ENCODE assay signal across 25 cellular contexts in the genomic region with DNA sequence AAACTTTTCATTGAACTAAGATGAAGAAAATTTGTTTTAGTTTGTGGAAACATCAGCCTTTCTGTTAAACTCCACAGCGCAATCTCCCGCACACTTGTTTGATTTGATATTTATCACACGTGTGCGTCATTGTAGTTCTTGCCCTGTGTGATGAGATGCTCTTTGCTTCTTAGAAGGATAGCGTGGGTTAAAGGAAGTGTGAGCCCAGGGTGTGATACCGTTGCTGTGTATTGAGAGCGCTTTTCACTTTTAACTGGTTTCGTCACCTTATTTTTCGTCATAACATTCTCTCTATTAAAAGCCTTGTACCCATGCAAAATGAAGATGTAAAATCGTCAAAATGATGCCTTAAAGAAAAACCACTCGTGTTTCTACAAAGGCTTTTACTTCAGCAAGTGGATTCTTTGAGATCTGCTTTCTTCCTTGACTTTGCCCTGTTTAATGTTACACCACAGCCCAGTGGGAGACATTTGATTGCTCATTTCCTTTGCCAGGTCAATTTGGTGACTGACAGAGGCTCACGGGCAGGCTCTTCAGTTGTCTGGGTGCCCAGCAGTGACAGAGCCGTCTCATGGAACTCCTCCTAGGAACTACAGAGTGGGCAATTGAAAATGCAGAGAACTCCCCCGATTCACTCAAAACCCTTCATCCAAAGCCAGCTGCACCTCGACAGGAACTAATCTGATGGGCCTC.
DNase-seq lines count a peak whose midpoint lies in the region; ATAC-seq, FAIRE-seq and TF ChIP-seq lines count a peak whose summit lies in the region.
"Had no signal": no experiment of that assay in that cellular context is flagged by ENCODE, and none has a peak within 500 bp of the region (broad histone marks: within the 10 kb centered on the region; RNA-seq: fewer than 3 reads in every experiment).

No MANE protein-coding gene starts in this region.

- no peak overlapping the region for H3K4me3 Mint-ChIP-seq in activated CD4-positive, alpha-beta T cell treated with anti-CD3 and anti-CD28 coated beads, Interleukin-2, amount 10 ng/mL, durations not matched to agents 24 days and 14 days
- peak overlapping the region; percentile 19 for H3K4me3 Mint-ChIP-seq in activated naive CD4-positive, alpha-beta T cell treated with anti-CD3 and anti-CD28 coated beads, Interleukin-2, amount 50 U/mL, for 24 hours
- peak overlapping the region; percentile 62 for H3K4me3 Mint-ChIP-seq in natural killer cell treated with Interleukin-12 subunit alpha and Interleukin-12 subunit beta and Interleukin-15 and Interleukin-18, amount 100 ng/mL, for 72 hours
- H3K4me3 Mint-ChIP-seq: type B pancreatic cell had no signal

- no peak for FAIRE-seq in GM12892 (lab: Jason Lieb, UNC)
- FAIRE-seq: islet of Langerhans, RCC 7860 had no signal

- peak; percentile 98 to 99 for ATAC-seq in natural killer cell treated with Interleukin-12 subunit alpha and Interleukin-12 subunit beta and Interleukin-15 and Interleukin-18, amount 100 ng/mL, for 72 hours
- ATAC-seq: heart right ventricle had no signal

- no peaks in the 10 kb centered on the region for H3K9me3 ChIP-seq in HEK293 (ENCODE audit: control insufficient read depth, insufficient read depth, low read depth, low read length)
- H3K9me3 ChIP-seq: sigmoid colon had no signal

- DNase-seq in activated CD4-positive, alpha-beta T cell treated with anti-CD3 and anti-CD28 coated beads, Interleukin-2, amount 10 ng/mL, durations not matched to agents 24 days and 14 days = no peak
- DNase-seq in activated CD4-positive, alpha-beta T cell treated with anti-CD3 and anti-CD28 coated beads, Interleukin-2, amount 50 U/mL, for 1 hour = no peak
- DNase-seq in natural killer cell treated with Interleukin-12 subunit alpha and Interleukin-12 subunit beta and Interleukin-15 and Interleukin-18, amount 100 ng/mL, for 72 hours (ENCODE audit: low spot score) = peak; percentile 79
- DNase-seq in mucosa of gallbladder (ENCODE audit: low spot score) = no peak
- DNase-seq in islet precursor cell = no peak
- no peak for DNase-seq in GM12892 (ENCODE audit: insufficient read length)
- DNase-seq: activated CD4-positive, CD25-positive, alpha-beta regulatory T cell treated with anti-CD3 and anti-CD28 coated beads, Interleukin-2, amount 50 U/mL, for 72 hours; DMS 273 treated with DMSO at 0.1 percent for 48 hours; GDM1; heart right ventricle; NCI-H1048; NCI-H2081 treated with DMSO at 0.1 percent for 48 hours; NK-92 treated with Interleukin-12 subunit alpha and Interleukin-12 subunit beta, amount 100 ng/mL, for 24 hours; sigmoid colon; stimulated activated naive CD4-positive, alpha-beta T cell; T-helper 9 cell had no signal

- H3K27ac Mint-ChIP-seq in activated CD4-positive, alpha-beta T cell treated with anti-CD3 and anti-CD28 coated beads, Interleukin-2, amount 10 ng/mL, durations not matched to agents 24 days and 14 days = peak overlapping the region; percentile 62
- H3K27ac Mint-ChIP-seq in activated naive CD4-positive, alpha-beta T cell treated with anti-CD3 and anti-CD28 coated beads, Interleukin-2, amount 50 U/mL, for 24 hours = no peak overlapping the region
- peak overlapping the region; percentile 74 to 85 for H3K27ac Mint-ChIP-seq in natural killer cell treated with Interleukin-12 subunit alpha and Interleukin-12 subunit beta and Interleukin-15 and Interleukin-18, amount 100 ng/mL, for 72 hours
- H3K27ac Mint-ChIP-seq: type B pancreatic cell had no signal

- POLR2A ChIA-PET in HEK293 (lab: Yijun Ruan, JAX) = no interaction called here

- CTCF ChIA-PET in HEK293 (lab: Yijun Ruan, JAX) = interaction anchor here (0.7 kb wide), 2 partner anchors 129 to 212 kb away, joined by 3 read pairs; no protein-coding TSS in a partner anchor

- H3K9me3 Mint-ChIP-seq in activated CD4-positive, alpha-beta T cell treated with anti-CD3 and anti-CD28 coated beads, Interleukin-2, amount 10 ng/mL, durations not matched to agents 24 days and 14 days = no peaks in the 10 kb centered on the region
- no peaks in the 10 kb centered on the region for H3K9me3 Mint-ChIP-seq in activated naive CD4-positive, alpha-beta T cell treated with anti-CD3 and anti-CD28 coated beads, Interleukin-2, amount 50 U/mL, for 24 hours
- H3K9me3 Mint-ChIP-seq in natural killer cell treated with Interleukin-12 subunit alpha and Interleukin-12 subunit beta and Interleukin-15 and Interleukin-18, amount 100 ng/mL, for 72 hours = no peaks in the 10 kb centered on the region

- H3K27ac ChIP-seq in HEK293 (ENCODE audit: extremely low read depth, low read depth, low read length) = no peak overlapping the region
- H3K27ac ChIP-seq: BLaER1, coronary artery, KMS-11, parathyroid adenoma, sigmoid colon had no signal

- TF ChIP-seq POLR2A in GM12892 (IDR thresholded peaks at IDR 0.05; ENCODE audit: low read depth, low read length) = no peak

- H3K4me1 ChIP-seq in HEK293 (ENCODE audit: control insufficient read depth, insufficient read depth, low read length) = no peaks in the 10 kb centered on the region
- H3K4me1 ChIP-seq: BLaER1, heart right ventricle, parathyroid adenoma, sigmoid colon had no signal

- peaks cover 56% of the 10 kb centered on the region for H3K36me3 Mint-ChIP-seq in activated CD4-positive, alpha-beta T cell treated with anti-CD3 and anti-CD28 coated beads, Interleukin-2, amount 10 ng/mL, durations not matched to agents 24 days and 14 days (ENCODE audit: low read depth)
- H3K36me3 Mint-ChIP-seq in activated naive CD4-positive, alpha-beta T cell treated with anti-CD3 and anti-CD28 coated beads, Interleukin-2, amount 50 U/mL, for 24 hours = peaks cover 15% of the 10 kb centered on the region
- H3K36me3 Mint-ChIP-seq in natural killer cell treated with Interleukin-12 subunit alpha and Interleukin-12 subunit beta and Interleukin-15 and Interleukin-18, amount 100 ng/mL, for 72 hours = peaks cover 29% of the 10 kb centered on the region

- TF ChIP-seq CTCF in HEK293 (tag by site-specific recombination; IDR thresholded peaks at IDR 0.05) = no peak

- H3K27me3 Mint-ChIP-seq in activated CD4-positive, alpha-beta T cell treated with anti-CD3 and anti-CD28 coated beads, Interleukin-2, amount 10 ng/mL, durations not matched to agents 24 days and 14 days = no peaks in the 10 kb centered on the region
- no peaks in the 10 kb centered on the region for H3K27me3 Mint-ChIP-seq in activated naive CD4-positive, alpha-beta T cell treated with anti-CD3 and anti-CD28 coated beads, Interleukin-2, amount 50 U/mL, for 24 hours
- no peaks in the 10 kb centered on the region for H3K27me3 Mint-ChIP-seq in natural killer cell treated with Interleukin-12 subunit alpha and Interleukin-12 subunit beta and Interleukin-15 and Interleukin-18, amount 100 ng/mL, for 72 hours
- H3K27me3 Mint-ChIP-seq: type B pancreatic cell had no signal

- intact Hi-C loops in activated CD4-positive, alpha-beta T cell treated with anti-CD3 and anti-CD28 coated beads, Interleukin-2, amount 10 ng/mL, durations not matched to agents 24 days and 14 days (cut with micrococcal nuclease) = no loop called here

- H3K4me1 Mint-ChIP-seq in activated CD4-positive, alpha-beta T cell treated with anti-CD3 and anti-CD28 coated beads, Interleukin-2, amount 10 ng/mL, durations not matched to agents 24 days and 14 days = peaks cover 5% of the 10 kb centered on the region
- peaks cover 6% of the 10 kb centered on the region for H3K4me1 Mint-ChIP-seq in activated naive CD4-positive, alpha-beta T cell treated with anti-CD3 and anti-CD28 coated beads, Interleukin-2, amount 50 U/mL, for 24 hours
- H3K4me1 Mint-ChIP-seq in natural killer cell treated with Interleukin-12 subunit alpha and Interleukin-12 subunit beta and Interleukin-15 and Interleukin-18, amount 100 ng/mL, for 72 hours (ENCODE audit: low read depth in 2 of 2) = peaks cover 7 to 16% of the 10 kb centered on the region in 2 donors

- peaks cover 70 to 91% of the 10 kb centered on the region in 2 experiments for H3K36me3 ChIP-seq in HEK293 (ENCODE audit: control insufficient read depth in 2 of 2, insufficient read depth in 1 of 2, low read length in 2 of 2)

- H3K4me3 ChIP-seq in HEK293 (ENCODE audit: low read depth, low read length) = no peak overlapping the region
- H3K4me3 ChIP-seq: BLaER1, coronary artery, heart right ventricle, sigmoid colon had no signal

TF ChIP-seq in HEK293, 187 proteins besides CTCF, POLR2A, EP300 and RAD21:
- TF ChIP-seq FEZF1 (tag by site-specific recombination; IDR thresholded peaks at IDR 0.05) (0 out of 2 replicates have a peak, but pooled peaks have one; percentile 11), ZNF670 (tag by site-specific recombination; IDR thresholded peaks at IDR 0.05; ENCODE audit: low read depth) (no peak), PRDM1 (tag by site-specific recombination; IDR thresholded peaks at IDR 0.05) (0 out of 2 replicates have a peak, but pooled peaks have one; percentile 14), ZNF10 (tag by site-specific recombination; IDR thresholded peaks at IDR 0.05) (no peak)
